In genomic region chr11:31808721-31809542, GRCh38 we compare ENCODE assay signal across 13 cellular contexts. TPM values are rescaled to one million over a fixed set of nuclear protein-coding genes. Genes with fewer than 3 reads are reported as not detected.
A peak's percentile ranks its signal among the peaks of the same experiment; 100 is the strongest.
DNase-seq lines count a peak whose midpoint lies in the region; ATAC-seq and TF ChIP-seq lines count a peak whose summit lies in the region.
"Had no signal": no experiment of that assay in that cellular context is flagged by ENCODE, and none has a peak within 500 bp of the region (broad histone marks: within the 10 kb centered on the region; RNA-seq: fewer than 3 reads in every experiment).

No MANE protein-coding gene starts in this region.

- CTCF ChIA-PET in MCF 10A (lab: Yijun Ruan, JAX): interaction anchor here (0.6 to 1.4 kb wide), 2 partner anchors 168 to 294 kb away, joined by 4 to 6 read pairs; no protein-coding TSS in a partner anchor

- ATAC-seq in activated T-cell treated with anti-CD3 and anti-CD28 coated beads, Interleukin-2, amount 50 U/mL, for 4 hours: no peak
- ATAC-seq in stimulated activated memory B cell treated with anti-CD40 and anti-IgM and Interleukin-4, amounts not matched to agents 10 μg/mL and 1 μg/mL and 100 μg/mL, for 72 hours: no peak
- ATAC-seq in HG03565 (IDR thresholded peaks at IDR 0.05; ENCODE audit: unreplicated experiment): no peak
- ATAC-seq in GM21576 (IDR thresholded peaks at IDR 0.05; ENCODE audit: unreplicated experiment): no peak

- H3K4me1 ChIP-seq in SJCRH30: 0 out of 2 replicates have a peak, but pooled peaks cover 3% of the 10 kb centered on the region

- H3K9me3 Mint-ChIP-seq in activated T-cell treated with anti-CD3 and anti-CD28 coated beads, Interleukin-2, amount 50 U/mL, for 4 hours: no peaks in the 10 kb centered on the region
- H3K9me3 Mint-ChIP-seq in stimulated activated memory B cell treated with anti-CD40 and anti-IgM and Interleukin-4, amounts not matched to agents 10 μg/mL and 1 μg/mL and 100 μg/mL, for 72 hours: peaks cover 5% of the 10 kb centered on the region
- no peaks in the 10 kb centered on the region for H3K9me3 Mint-ChIP-seq in MCF 10A (ENCODE audit: unreplicated experiment)

- no peaks in the 10 kb centered on the region for H3K27me3 ChIP-seq in SJCRH30

- TF ChIP-seq CTCF in epithelial cell of proximal tubule (conservative IDR thresholded peaks at IDR 0.05; ENCODE audit: low read depth, low read length) (no peak), MCF 10A (IDR thresholded peaks at IDR 0.05; ENCODE audit: unreplicated experiment) (no peak)

- H3K4me3 Mint-ChIP-seq in activated T-cell treated with anti-CD3 and anti-CD28 coated beads, Interleukin-2, amount 50 U/mL, for 4 hours: peak overlapping the region; percentile 49
- peak overlapping the region; percentile 24 for H3K4me3 Mint-ChIP-seq in stimulated activated memory B cell treated with anti-CD40 and anti-IgM and Interleukin-4, amounts not matched to agents 10 μg/mL and 1 μg/mL and 100 μg/mL, for 72 hours
- H3K4me3 Mint-ChIP-seq in MCF 10A (ENCODE audit: unreplicated experiment): no peak overlapping the region

- DNase-seq in activated T-cell treated with anti-CD3 and anti-CD28 coated beads, Interleukin-2, amount 50 U/mL, for 4 hours: no peak
- DNase-seq in activated T-cell treated with anti-CD3 and anti-CD28 coated beads, Interleukin-2, amount 50 U/mL, for 1 hour: no peak
- DNase-seq in SJCRH30 (peak; percentile 53 to 64), epithelial cell of proximal tubule (ENCODE audit: low read depth) (no peak), MCF 10A (ENCODE audit: unreplicated experiment) (no peak)
- DNase-seq: activated CD4-positive, alpha-beta T cell treated with anti-CD3 and anti-CD28 coated beads for 1 hour; NCI-H1092 treated with DMSO at 0.1 percent for 48 hours had no signal

- H3K27ac Mint-ChIP-seq in stimulated activated memory B cell treated with anti-CD40 and anti-IgM and Interleukin-4, amounts not matched to agents 10 μg/mL and 1 μg/mL and 100 μg/mL, for 72 hours: no peak overlapping the region
- no peak overlapping the region for H3K27ac Mint-ChIP-seq in MCF 10A (ENCODE audit: low read depth, unreplicated experiment)

- no peaks in the 10 kb centered on the region for H3K36me3 ChIP-seq in SJCRH30
- H3K36me3 ChIP-seq: Peyer's patch had no signal

- peak overlapping the region; percentile 67 for H3K4me3 ChIP-seq in SJCRH30
- H3K4me3 ChIP-seq in epithelial cell of proximal tubule (ENCODE audit: low read depth, low read length): peak overlapping the region; percentile 55

- H3K27ac ChIP-seq in SJCRH30: peak overlapping the region; percentile 42
- H3K27ac ChIP-seq: C4-2B, Peyer's patch had no signal

- intact Hi-C loops in MCF 10A (cut with micrococcal nuclease): no loop called here

- H3K27me3 Mint-ChIP-seq in activated T-cell treated with anti-CD3 and anti-CD28 coated beads, Interleukin-2, amount 50 U/mL, for 4 hours (ENCODE audit: low read depth): peaks cover 77% of the 10 kb centered on the region
- peaks cover 87% of the 10 kb centered on the region for H3K27me3 Mint-ChIP-seq in stimulated activated memory B cell treated with anti-CD40 and anti-IgM and Interleukin-4, amounts not matched to agents 10 μg/mL and 1 μg/mL and 100 μg/mL, for 72 hours
- H3K27me3 Mint-ChIP-seq in MCF 10A (ENCODE audit: insufficient read depth, unreplicated experiment): peaks cover 54% of the 10 kb centered on the region

- peaks cover 42% of the 10 kb centered on the region for H3K4me1 Mint-ChIP-seq in activated T-cell treated with anti-CD3 and anti-CD28 coated beads, Interleukin-2, amount 50 U/mL, for 4 hours (ENCODE audit: low read depth)
- H3K4me1 Mint-ChIP-seq in stimulated activated memory B cell treated with anti-CD40 and anti-IgM and Interleukin-4, amounts not matched to agents 10 μg/mL and 1 μg/mL and 100 μg/mL, for 72 hours: peaks cover 47% of the 10 kb centered on the region
- H3K4me1 Mint-ChIP-seq in MCF 10A (ENCODE audit: insufficient read depth, unreplicated experiment): peaks cover 6% of the 10 kb centered on the region

- H3K36me3 Mint-ChIP-seq in activated T-cell treated with anti-CD3 and anti-CD28 coated beads, Interleukin-2, amount 50 U/mL, for 4 hours (ENCODE audit: insufficient read depth): no peaks in the 10 kb centered on the region
- H3K36me3 Mint-ChIP-seq in stimulated activated memory B cell treated with anti-CD40 and anti-IgM and Interleukin-4, amounts not matched to agents 10 μg/mL and 1 μg/mL and 100 μg/mL, for 72 hours: peaks cover 7% of the 10 kb centered on the region
- no peaks in the 10 kb centered on the region for H3K36me3 Mint-ChIP-seq in MCF 10A (ENCODE audit: insufficient read depth, unreplicated experiment)

- BruUV-seq in MCF 10A (replicated peaks; lab: Mats Ljungman, UMichigan): no TSS peak

- H3K9me3 ChIP-seq in SJCRH30 (replicated peaks): no peaks in the 10 kb centered on the region

- POLR2A ChIA-PET in MCF 10A (lab: Yijun Ruan, JAX): interaction anchor here (0.6 kb wide), 1 partner anchor 161 kb away, joined by 3 read pairs; no protein-coding TSS in a partner anchor

RNA-seq across cellular contexts. Expression of gene PAX6, which starts 2.2 kb away (rescaled TPM):
- not detected for total RNA-seq in activated T-cell treated with anti-CD3 and anti-CD28 coated beads, Interleukin-2, amount 50 U/mL, for 4 hours
- 6.6 and 9.3 TPM in 2 replicates for total RNA-seq in SJCRH30 (2014; rRNA removed; shearing (Covaris generic))
- total RNA-seq in epithelial cell of proximal tubule (0.36 TPM in 1 of 2 replicates, not detected in the other), MCF 10A (2022) (not detected in 2 replicates)
- total RNA-seq: fibroblast of villous mesenchyme had no signal

Comparison
In these comparisons a context has a peak if more than half of its experiments do, and no peak if none do; other contexts are left out.
1. DNase-seq: peak in SJCRH30 (2 of 2); none in activated T-cell treated with anti-CD3 and anti-CD28 coated beads, Interleukin-2, amount 50 U/mL, for 4 hours (single experiment), activated T-cell treated with anti-CD3 and anti-CD28 coated beads, Interleukin-2, amount 50 U/mL, for 1 hour (single experiment), epithelial cell of proximal tubule (single experiment) and MCF 10A (single experiment).